14 cellular contexts compared by ENCODE assay signal in the genomic region with DNA sequence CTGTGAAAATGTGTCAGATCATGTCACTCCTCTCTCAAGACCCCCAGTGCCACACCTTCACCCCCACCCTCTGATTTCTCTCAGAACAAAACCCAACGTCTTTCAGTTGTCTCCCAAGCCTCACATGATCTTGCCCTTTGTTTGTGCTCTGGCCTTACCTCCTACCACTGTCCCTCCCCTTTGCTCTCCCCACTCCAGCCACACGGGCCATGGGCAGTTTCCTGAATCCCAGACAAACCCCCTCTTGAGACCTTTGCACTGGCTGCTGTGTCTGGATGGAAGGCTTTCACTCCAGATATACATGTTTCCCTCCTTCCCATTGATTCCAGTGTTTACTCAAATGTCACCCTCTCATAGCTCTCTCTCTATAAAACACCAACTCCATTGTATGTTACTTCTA. TPM values are rescaled to one million over a fixed set of nuclear protein-coding genes. Genes with fewer than 3 reads are reported as not detected.
DNase-seq lines count a peak whose midpoint lies in the region; ATAC-seq, FAIRE-seq and TF ChIP-seq lines count a peak whose summit lies in the region.
"Had no signal": no experiment of that assay in that cellular context is flagged by ENCODE, and none has a peak within 500 bp of the region (broad histone marks: within the 10 kb centered on the region; RNA-seq: fewer than 3 reads in every experiment).

No MANE protein-coding gene starts in this region.

- 0 out of 3 replicates have a peak, but pooled peaks cover 2% of the 10 kb centered on the region for H3K36me3 Mint-ChIP-seq in GM23338 (ENCODE audit: low read depth)

- H3F3A ChIP-seq in GM23338 (replicated peaks; ENCODE audit: low read depth): no peaks in the 10 kb centered on the region

- DNase-seq in GM23338 (ENCODE audit: low spot score) (peak; percentile 4), mesenchymal stem cell (no peak), neuronal stem cell (ENCODE audit: low spot score) (no peak), spleen (peak; percentile 34), right cardiac atrium (no peak), small intestine (no peak)
- DNase-seq in activated CD4-positive, alpha-beta T cell treated with anti-CD3 and anti-CD28 coated beads for 48 hours: no peak
- DNase-seq: Calu3; CD8-positive, alpha-beta T cell; DMS79 treated with DMSO at 0.1 percent for 48 hours; GF-D8 had no signal

- H3K9ac ChIP-seq in mesenchymal stem cell (ENCODE audit: low read length): no peak overlapping the region
- no peak overlapping the region for H3K9ac ChIP-seq in neuronal stem cell (ENCODE audit: low read depth, low read length, poor library complexity)
- H3K9ac ChIP-seq: BLaER1 treated with 17β-estradiol and CSF1 and Interleukin-3, amounts not matched to agents 10 nM and 100 nM had no signal

- peaks cover 4% of the 10 kb centered on the region for H3K79me1 ChIP-seq in mesenchymal stem cell (replicated peaks; ENCODE audit: low read length, poor library complexity, severe bottlenecking)
- peaks cover 2% of the 10 kb centered on the region for H3K79me1 ChIP-seq in neuronal stem cell (ENCODE audit: low read depth, low read length)

- H2BK5ac ChIP-seq in mesenchymal stem cell (ENCODE audit: low read depth, low read length, poor library complexity, severe bottlenecking) (no peak overlapping the region), neuronal stem cell (ENCODE audit: low read length) (no peak overlapping the region)

- no peaks in the 10 kb centered on the region; the same call in 2 of the 3 replicates for H3K9me3 Mint-ChIP-seq in GM23338
- H3K9me3 Mint-ChIP-seq: CD8-positive, alpha-beta T cell had no signal

- H3K4ac ChIP-seq in mesenchymal stem cell (ENCODE audit: low read depth in 1 of 2, low read length in 2 of 2) (no peak overlapping the region), neuronal stem cell (ENCODE audit: low read length) (no peak overlapping the region)

- H2BK12ac ChIP-seq in mesenchymal stem cell (ENCODE audit: low read length in 2 of 2): no peak overlapping the region
- H2BK12ac ChIP-seq in neuronal stem cell (ENCODE audit: low read length): no peak overlapping the region

- no peak overlapping the region for H2BK120ac ChIP-seq in mesenchymal stem cell (ENCODE audit: low read depth, low read length)
- no peak overlapping the region for H2BK120ac ChIP-seq in neuronal stem cell (ENCODE audit: low read depth, low read length)

- H3K27me3 ChIP-seq in GM23338 (ENCODE audit: insufficient read depth): no peaks in the 10 kb centered on the region
- no peaks in the 10 kb centered on the region for H3K27me3 ChIP-seq in mesenchymal stem cell (ENCODE audit: control insufficient read depth in 1 of 2, insufficient read depth in 1 of 2, low read length in 2 of 2)
- H3K27me3 ChIP-seq in neuronal stem cell (ENCODE audit: control insufficient read depth in 3 of 3, insufficient read depth in 3 of 3, low read depth in 1 of 3, low read length in 3 of 3): no peaks in the 10 kb centered on the region
- H3K27me3 ChIP-seq in spleen (replicated peaks in 1 of 7): peaks cover 0 to 7% (median 0%) of the 10 kb centered on the region in 7 donors
- H3K27me3 ChIP-seq in right cardiac atrium (ENCODE audit: control insufficient read depth, insufficient read depth): no peaks in the 10 kb centered on the region
- no peaks in the 10 kb centered on the region for H3K27me3 ChIP-seq in small intestine (ENCODE audit: control insufficient read depth in 2 of 2, insufficient read depth in 2 of 2, low read length in 2 of 2)
- H3K27me3 ChIP-seq: BLaER1 treated with 17β-estradiol and CSF1 and Interleukin-3, amounts not matched to agents 10 nM and 100 nM had no signal

- H3K36me3 ChIP-seq in GM23338 (ENCODE audit: insufficient read depth): no peaks in the 10 kb centered on the region; the same call in 1 of the 2 replicates
- H3K36me3 ChIP-seq in mesenchymal stem cell (ENCODE audit: control insufficient read depth in 1 of 2, insufficient read depth in 2 of 2, low read depth in 1 of 2, low read length in 2 of 2): no peaks in the 10 kb centered on the region
- peaks cover 0 to under 1% of the 10 kb centered on the region in 2 donors for H3K36me3 ChIP-seq in neuronal stem cell (replicated peaks in 1 of 2; ENCODE audit: control insufficient read depth in 2 of 2, insufficient read depth in 2 of 2, low read length in 2 of 2)
- H3K36me3 ChIP-seq in spleen: no peaks in the 10 kb centered on the region
- no peaks in the 10 kb centered on the region for H3K36me3 ChIP-seq in small intestine (ENCODE audit: control insufficient read depth in 2 of 2, insufficient read depth in 2 of 2, low read length in 2 of 2)
- H3K36me3 ChIP-seq: BLaER1 treated with 17β-estradiol and CSF1 and Interleukin-3, amounts not matched to agents 10 nM and 100 nM had no signal

- H3K14ac ChIP-seq in mesenchymal stem cell (ENCODE audit: low read length in 2 of 2): no peak overlapping the region
- H3K14ac ChIP-seq in neuronal stem cell (ENCODE audit: low read length): no peak overlapping the region

- H3K9me3 ChIP-seq in mesenchymal stem cell (ENCODE audit: control insufficient read depth, low read length) (no peaks in the 10 kb centered on the region), neuronal stem cell (replicated peaks in 1 of 2; ENCODE audit: control insufficient read depth in 2 of 2, insufficient read depth in 1 of 2, low read depth in 1 of 2, low read length in 2 of 2) (no peaks in the 10 kb centered on the region), spleen (no peaks in the 10 kb centered on the region), right cardiac atrium (ENCODE audit: control insufficient read depth, low read length) (no peaks in the 10 kb centered on the region), small intestine (ENCODE audit: control insufficient read depth, low read depth) (no peaks in the 10 kb centered on the region)
- H3K9me3 ChIP-seq: BLaER1 treated with 17β-estradiol and CSF1 and Interleukin-3, amounts not matched to agents 10 nM and 100 nM; HAP-1 had no signal

- peak overlapping the region; percentile 45; the same call in 1 of the 2 replicates for H2AFZ ChIP-seq in GM23338
- no peak overlapping the region for H2AFZ ChIP-seq in mesenchymal stem cell (ENCODE audit: low read depth, low read length)
- H2AFZ ChIP-seq in neuronal stem cell (ENCODE audit: low read length): peak overlapping the region; percentile 84

- H3K4me2 ChIP-seq in GM23338: no peak overlapping the region
- H3K4me2 ChIP-seq in mesenchymal stem cell (ENCODE audit: low read length, poor library complexity, severe bottlenecking): no peak overlapping the region
- H3K4me2 ChIP-seq in neuronal stem cell (ENCODE audit: insufficient read depth, low read length, poor library complexity, severe bottlenecking): no peak overlapping the region
- H3K4me2 ChIP-seq: BLaER1 treated with 17β-estradiol and CSF1 and Interleukin-3, amounts not matched to agents 10 nM and 100 nM had no signal

- H3K79me2 ChIP-seq in GM23338 (replicated peaks; ENCODE audit: insufficient read depth): peaks cover 12% of the 10 kb centered on the region

- H3K4me1 ChIP-seq in GM23338 (ENCODE audit: insufficient read depth) (peaks cover 10% of the 10 kb centered on the region; the same call in 1 of the 2 replicates), mesenchymal stem cell (ENCODE audit: control insufficient read depth, insufficient read depth, low read depth, low read length) (no peaks in the 10 kb centered on the region), neuronal stem cell (ENCODE audit: control insufficient read depth in 2 of 2, insufficient read depth in 1 of 2, low read depth in 1 of 2, low read length in 2 of 2) (peaks cover 2 to 10% of the 10 kb centered on the region in 2 donors), spleen (peaks cover 4 to 20% (median 17%) of the 10 kb centered on the region in 6 donors), right cardiac atrium (ENCODE audit: control insufficient read depth, insufficient read depth, low read length) (no peaks in the 10 kb centered on the region), small intestine (ENCODE audit: control insufficient read depth in 2 of 2, insufficient read depth in 1 of 2, low read depth in 1 of 2, low read length in 1 of 2) (peaks cover 0 to 2% of the 10 kb centered on the region in 2 donors)

- no peak overlapping the region for H3K27ac Mint-ChIP-seq in GM23338
- H3K27ac Mint-ChIP-seq: B cell; CD8-positive, alpha-beta T cell had no signal

- ATAC-seq in GM23338: no peak
- no peak for ATAC-seq in right cardiac atrium
- ATAC-seq: CD8-positive, alpha-beta T cell had no signal

- no peak overlapping the region for H3K27ac ChIP-seq in GM23338 (ENCODE audit: low read depth)
- H3K27ac ChIP-seq in mesenchymal stem cell (ENCODE audit: low read length, poor library complexity, severe bottlenecking): no peak overlapping the region
- H3K27ac ChIP-seq in neuronal stem cell (replicated peaks; ENCODE audit: low read length): no peak overlapping the region
- no peak overlapping the region for H3K27ac ChIP-seq in spleen
- H3K27ac ChIP-seq in right cardiac atrium (ENCODE audit: low read length): no peak overlapping the region
- H3K27ac ChIP-seq in small intestine (ENCODE audit: low read depth in 1 of 2, low read length in 1 of 2): no peak overlapping the region
- H3K27ac ChIP-seq: BLaER1 treated with 17β-estradiol and CSF1 and Interleukin-3, amounts not matched to agents 10 nM and 100 nM had no signal

- H3K23ac ChIP-seq in mesenchymal stem cell (ENCODE audit: low read length in 2 of 2) (no peak overlapping the region), neuronal stem cell (ENCODE audit: low read depth, low read length, poor library complexity) (no peak overlapping the region)

- FAIRE-seq in small intestine (lab: Jason Lieb, UNC): no peak

- H2AK5ac ChIP-seq in mesenchymal stem cell (ENCODE audit: low read length, severe bottlenecking) (no peak overlapping the region), neuronal stem cell (ENCODE audit: low read depth, low read length) (no peak overlapping the region)

- H3K4me3 Mint-ChIP-seq in GM23338: no peak overlapping the region
- H3K4me3 Mint-ChIP-seq: B cell; CD8-positive, alpha-beta T cell had no signal

- no peaks in the 10 kb centered on the region for H4K20me1 ChIP-seq in GM23338 (replicated peaks; ENCODE audit: insufficient read depth)
- H4K20me1 ChIP-seq: BLaER1 treated with 17β-estradiol and CSF1 and Interleukin-3, amounts not matched to agents 10 nM and 100 nM had no signal

- no peak overlapping the region for H2BK15ac ChIP-seq in mesenchymal stem cell (ENCODE audit: low read depth, poor library complexity, severe bottlenecking)
- no peak overlapping the region for H2BK15ac ChIP-seq in neuronal stem cell (ENCODE audit: low read length)

- H4K8ac ChIP-seq in mesenchymal stem cell (ENCODE audit: low read length) (no peak overlapping the region), neuronal stem cell (ENCODE audit: low read depth, low read length) (no peak overlapping the region)

- intact Hi-C loops in spleen (cut with DNase I; ENCODE audit: low total_unique reads): no loop called here
- intact Hi-C loops in right cardiac atrium (cut with DNase I): no loop called here

- peaks cover 8% of the 10 kb centered on the region for H3K4me1 Mint-ChIP-seq in GM23338

- H3K9me2 ChIP-seq in GM23338 (ENCODE audit: insufficient read depth): no peaks in the 10 kb centered on the region

- peaks cover 6% of the 10 kb centered on the region for H3K27me3 Mint-ChIP-seq in GM23338 (ENCODE audit: insufficient read depth, low read depth, poor library complexity)

- H3K4me3 ChIP-seq in GM23338 (no peak overlapping the region), mesenchymal stem cell (ENCODE audit: insufficient read depth in 1 of 2, low read depth in 1 of 2, low read length in 2 of 2) (no peak overlapping the region), neuronal stem cell (ENCODE audit: low read length in 2 of 2) (no peak overlapping the region), spleen (no peak overlapping the region), right cardiac atrium (ENCODE audit: low read length) (no peak overlapping the region), small intestine (ENCODE audit: low read depth in 1 of 2, low read length in 2 of 2) (no peak overlapping the region)
- H3K4me3 ChIP-seq: BLaER1 treated with 17β-estradiol and CSF1 and Interleukin-3, amounts not matched to agents 10 nM and 100 nM; HAP-1 had no signal

- no peak overlapping the region for H3K18ac ChIP-seq in mesenchymal stem cell (ENCODE audit: low read depth in 1 of 2, low read length in 2 of 2)
- no peak overlapping the region for H3K18ac ChIP-seq in neuronal stem cell (ENCODE audit: low read length)

- no peak for TF ChIP-seq CTCF in GM23338 (conservative IDR thresholded peaks at IDR 0.05; ENCODE audit: low read depth in 2 of 2)
- no peak for TF ChIP-seq CTCF in spleen (IDR thresholded peaks at IDR 0.05 in 8 of 11, conservative IDR thresholded peaks at IDR 0.05 in 3 of 11)

- WGBS in mesenchymal stem cell: 54% methylated on average over 2 of the region's 2 CpGs
- WGBS in neuronal stem cell (ENCODE audit: extremely low coverage in 2 of 2, insufficient read length in 2 of 2, insufficient replicate concordance in 1 of 2), 2 donors: no CpG with 5 or more reads among the region's 2 CpGs
- WGBS in spleen, 5 donors: 32 to 57% (median 41%) methylated on average over 2 of the region's 2 CpGs
- WGBS in right cardiac atrium: 28% methylated on average over 2 of the region's 2 CpGs
- WGBS in small intestine, 3 donors: 19 to 30% (median 20%) methylated on average over 2 of the region's 2 CpGs

- TF ChIP-seq POLR2A in spleen (IDR thresholded peaks at IDR 0.05): no peak

- H4K91ac ChIP-seq in mesenchymal stem cell (ENCODE audit: low read length) (peak overlapping the region; percentile 21), neuronal stem cell (ENCODE audit: low read depth, low read length, poor library complexity) (no peak overlapping the region)

RNA-seq across cellular contexts. Expression of gene CENPE, which starts 3.6 kb away (rescaled TPM):
- 25.2 and 42.2 TPM in 2 replicates for total RNA-seq in GM23338 (2014; rRNA removed; shearing (Covaris generic))
- 35.7 and 46.7 TPM in 2 replicates for polyA plus RNA-seq in GM23338 (2016; fragmentation: Nextera tagmentation; extraction: Ambion mirVana)
- 3.8 TPM for polyA plus RNA-seq in mesenchymal stem cell (2013, experiment 1 of 2)
- 3.6 TPM for polyA plus RNA-seq in mesenchymal stem cell (2013, experiment 2 of 2)
- 41.7 TPM for polyA plus RNA-seq in neuronal stem cell (2013, experiment 1 of 2)
- polyA plus RNA-seq in neuronal stem cell (2013, experiment 2 of 2): 44.1 TPM
- total RNA-seq in spleen: 10 to 100 TPM in 1 of 7 donors, 1 to 10 TPM in 6; 3.3 to 11.7 (median 4.4) TPM
- 1 to 10 TPM in 1 of 3 donors, under 1 TPM in 2; 0.30 to 1.5 (median 0.70) TPM for polyA plus RNA-seq in spleen
- under 1 TPM; 0.56 to 0.77 (median 0.61) TPM for total RNA-seq in right cardiac atrium
- polyA plus RNA-seq in right cardiac atrium: 0.14 TPM
- 1 to 10 TPM in 1 of 3 donors, under 1 TPM in 2; under 0.01 to 5.9 (median 0.45) TPM for polyA plus RNA-seq in small intestine

Comparison
In these comparisons a context has a peak if more than half of its experiments do, and no peak if none do; other contexts are left out.
1. DNase-seq: peak in GM23338 (single experiment) and spleen (single experiment); none in mesenchymal stem cell (single experiment), neuronal stem cell (single experiment), activated CD4-positive, alpha-beta T cell treated with anti-CD3 and anti-CD28 coated beads for 48 hours (single experiment), right cardiac atrium (0 of 3) and small intestine (single experiment).